10 cellular contexts compared by ENCODE assay signal in the genomic region with DNA sequence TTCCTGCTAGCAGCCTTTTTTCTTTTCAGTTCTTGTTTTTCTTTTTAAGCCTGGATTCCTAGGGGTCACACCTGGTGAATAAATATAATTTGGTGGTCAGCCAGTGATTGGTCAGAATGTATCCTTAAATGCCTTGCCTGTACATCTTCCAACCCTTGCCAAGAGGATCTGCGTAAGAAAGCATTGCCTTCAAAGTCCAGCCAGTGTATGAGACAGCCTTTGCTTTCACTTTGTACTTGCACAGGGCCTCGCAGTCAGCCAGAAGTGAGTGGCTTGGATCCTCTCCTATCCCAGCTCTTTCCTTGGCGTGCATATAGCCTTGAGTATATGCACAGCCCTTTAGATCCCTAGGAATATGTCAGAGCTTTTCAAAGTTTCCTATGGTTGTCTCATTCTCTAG. TPM values are rescaled to one million over a fixed set of nuclear protein-coding genes. Genes with fewer than 3 reads are reported as not detected.
DNase-seq lines count a peak whose midpoint lies in the region; ATAC-seq lines count a peak whose summit lies in the region.
"Had no signal": no experiment of that assay in that cellular context is flagged by ENCODE, and none has a peak within 500 bp of the region (broad histone marks: within the 10 kb centered on the region; RNA-seq: fewer than 3 reads in every experiment).

No MANE protein-coding gene starts in this region.

- peak overlapping the region; percentile 10 for H3K27ac ChIP-seq in urinary bladder (ENCODE audit: low read depth)

- POLR2A ChIA-PET in activated naive CD8-positive, alpha-beta T cell treated with anti-CD3 and anti-CD28 coated beads, Interleukin-2, amount 10 ng/mL, durations not matched to agents 7 days and 5 days (lab: Charles Lee), result no interaction called here

- H3K4me1 Mint-ChIP-seq in activated naive CD8-positive, alpha-beta T cell treated with anti-CD3 and anti-CD28 coated beads, Interleukin-2, amount 10 ng/mL, durations not matched to agents 7 days and 5 days, result peaks cover 6% of the 10 kb centered on the region
- peaks cover 2% of the 10 kb centered on the region for H3K4me1 Mint-ChIP-seq in activated naive CD8-positive, alpha-beta T cell treated with anti-CD3 and anti-CD28 coated beads for 36 hours

- H3K27ac Mint-ChIP-seq in activated naive CD8-positive, alpha-beta T cell treated with anti-CD3 and anti-CD28 coated beads, Interleukin-2, amount 10 ng/mL, durations not matched to agents 7 days and 5 days, result peak overlapping the region; percentile 23
- no peak overlapping the region for H3K27ac Mint-ChIP-seq in activated naive CD8-positive, alpha-beta T cell treated with anti-CD3 and anti-CD28 coated beads for 36 hours

- H3K9me3 Mint-ChIP-seq in activated naive CD8-positive, alpha-beta T cell treated with anti-CD3 and anti-CD28 coated beads, Interleukin-2, amount 10 ng/mL, durations not matched to agents 7 days and 5 days, result no peaks in the 10 kb centered on the region
- H3K9me3 Mint-ChIP-seq in activated naive CD8-positive, alpha-beta T cell treated with anti-CD3 and anti-CD28 coated beads for 36 hours, result no peaks in the 10 kb centered on the region

- 31% methylated on average over 3 of the region's 3 CpGs for WGBS in urinary bladder

- H3K4me1 ChIP-seq in urinary bladder (ENCODE audit: insufficient read depth), result no peaks in the 10 kb centered on the region

- ATAC-seq in activated naive CD8-positive, alpha-beta T cell treated with anti-CD3 and anti-CD28 coated beads, Interleukin-2, amount 10 ng/mL, durations not matched to agents 7 days and 5 days (ENCODE audit: low read depth), result no peak

- H3K36me3 Mint-ChIP-seq in activated naive CD8-positive, alpha-beta T cell treated with anti-CD3 and anti-CD28 coated beads, Interleukin-2, amount 10 ng/mL, durations not matched to agents 7 days and 5 days, result peaks cover 8% of the 10 kb centered on the region
- H3K36me3 Mint-ChIP-seq in activated naive CD8-positive, alpha-beta T cell treated with anti-CD3 and anti-CD28 coated beads for 36 hours, result no peaks in the 10 kb centered on the region

- no peak for DNase-seq in activated naive CD8-positive, alpha-beta T cell treated with anti-CD3 and anti-CD28 coated beads, Interleukin-2, amount 10 ng/mL, durations not matched to agents 7 days and 5 days
- DNase-seq in activated naive CD8-positive, alpha-beta T cell treated with anti-CD3 and anti-CD28 coated beads for 36 hours, result no peak
- DNase-seq in dermis blood vessel endothelial cell, result peak; percentile 0
- DNase-seq in midbrain (lab: John Stamatoyannopoulos, UW), result peak; percentile 6
- no peak for DNase-seq in cortex of kidney (lab: John Stamatoyannopoulos, UW)
- no peak for DNase-seq in DMS 273 treated with DMSO at 0.1 percent for 48 hours (lab: John Stamatoyannopoulos, UW)
- DNase-seq in AML-193 (lab: John Stamatoyannopoulos, UW), result no peak
- DNase-seq: activated CD8-positive, alpha-beta memory T cell treated with anti-CD3 and anti-CD28 coated beads for 24 hours; NCI-H2029 had no signal

- no peaks in the 10 kb centered on the region for H3K27me3 Mint-ChIP-seq in activated naive CD8-positive, alpha-beta T cell treated with anti-CD3 and anti-CD28 coated beads, Interleukin-2, amount 10 ng/mL, durations not matched to agents 7 days and 5 days
- no peaks in the 10 kb centered on the region for H3K27me3 Mint-ChIP-seq in activated naive CD8-positive, alpha-beta T cell treated with anti-CD3 and anti-CD28 coated beads for 36 hours

- H3K4me3 Mint-ChIP-seq in activated naive CD8-positive, alpha-beta T cell treated with anti-CD3 and anti-CD28 coated beads, Interleukin-2, amount 10 ng/mL, durations not matched to agents 7 days and 5 days, result no peak overlapping the region
- no peak overlapping the region for H3K4me3 Mint-ChIP-seq in activated naive CD8-positive, alpha-beta T cell treated with anti-CD3 and anti-CD28 coated beads for 36 hours

- peaks cover 2% of the 10 kb centered on the region for H3K36me3 ChIP-seq in urinary bladder (ENCODE audit: insufficient read depth)

- no peak overlapping the region for H3K4me3 ChIP-seq in urinary bladder (ENCODE audit: low read depth, low read length)

RNA-seq across cellular contexts. Expression of a gene that starts 22.2 kb away (rescaled TPM):
- 10 to 100 TPM; 14.2 to 16.1 TPM for total RNA-seq in activated naive CD8-positive, alpha-beta T cell treated with anti-CD3 and anti-CD28 coated beads, Interleukin-2, amount 10 ng/mL, durations not matched to agents 7 days and 5 days
- total RNA-seq in activated naive CD8-positive, alpha-beta T cell treated with anti-CD3 and anti-CD28 coated beads for 36 hours, result 1 to 10 TPM; 6.3 to 6.4 TPM
- total RNA-seq in dermis blood vessel endothelial cell (7.6 and 8.5 TPM in 2 replicates), urinary bladder (33.1 TPM)
- 4.2 TPM for polyA plus RNA-seq in urinary bladder

RNA-seq across cellular contexts. Expression of a gene that starts 33.9 kb away (rescaled TPM):
- 10 to 100 TPM; 73.2 to 76.4 TPM for total RNA-seq in activated naive CD8-positive, alpha-beta T cell treated with anti-CD3 and anti-CD28 coated beads, Interleukin-2, amount 10 ng/mL, durations not matched to agents 7 days and 5 days
- total RNA-seq in activated naive CD8-positive, alpha-beta T cell treated with anti-CD3 and anti-CD28 coated beads for 36 hours, result 10 to 100 TPM; 46.7 to 52.7 TPM
- total RNA-seq in dermis blood vessel endothelial cell (5.6 and 11.1 TPM in 2 replicates), urinary bladder (18.9 TPM)
- 105 TPM for polyA plus RNA-seq in urinary bladder

Comparison
In these comparisons a context has a peak if more than half of its experiments do, and no peak if none do; other contexts are left out.
1. DNase-seq: peak in dermis blood vessel endothelial cell (single experiment) and midbrain (single experiment); none in activated naive CD8-positive, alpha-beta T cell treated with anti-CD3 and anti-CD28 coated beads, Interleukin-2, amount 10 ng/mL, durations not matched to agents 7 days and 5 days (single experiment), activated naive CD8-positive, alpha-beta T cell treated with anti-CD3 and anti-CD28 coated beads for 36 hours (single experiment), cortex of kidney (single experiment), DMS 273 treated with DMSO at 0.1 percent for 48 hours (single experiment) and AML-193 (0 of 2).